ENCODE assay signal across 19 cellular contexts in the genomic region with DNA sequence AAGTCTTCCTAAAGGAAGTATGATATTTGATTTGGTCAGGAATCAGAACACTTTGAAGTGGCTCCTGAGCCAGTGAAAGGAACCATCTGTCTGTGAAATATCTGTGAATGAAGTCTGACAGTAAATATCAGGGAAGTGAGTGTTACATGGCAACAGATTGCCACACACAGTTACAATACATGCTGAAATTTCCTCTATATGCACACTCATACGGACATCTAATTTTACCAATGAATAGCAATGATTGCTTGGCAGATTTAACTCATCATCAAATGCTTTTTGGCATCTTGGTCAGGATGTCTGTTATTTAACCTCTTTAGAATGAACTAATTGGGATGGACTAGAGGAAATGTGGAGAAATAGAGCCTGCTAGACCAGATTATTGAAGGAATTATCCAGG.
DNase-seq lines count a peak whose midpoint lies in the region; ATAC-seq and TF ChIP-seq lines count a peak whose summit lies in the region.
"Had no signal": no experiment of that assay in that cellular context is flagged by ENCODE, and none has a peak within 500 bp of the region (broad histone marks: within the 10 kb centered on the region; RNA-seq: fewer than 3 reads in every experiment).

No MANE protein-coding gene starts in this region.

- no peak overlapping the region for H3K18ac ChIP-seq in mesendoderm (ENCODE audit: low read length)

- peak overlapping the region; percentile 19 for H2BK15ac ChIP-seq in mesendoderm (replicated peaks; ENCODE audit: low read depth)

- H3K36me3 Mint-ChIP-seq in CD14-positive monocyte: no peaks in the 10 kb centered on the region

- H2BK5ac ChIP-seq in mesendoderm (ENCODE audit: low read length): no peak overlapping the region

- no peaks in the 10 kb centered on the region for H3K4me1 ChIP-seq in mesendoderm (ENCODE audit: control insufficient read depth, low read depth, low read length)

- no peak overlapping the region for H3K9ac ChIP-seq in mesendoderm (ENCODE audit: low read length)

- no peak overlapping the region for H3K27ac Mint-ChIP-seq in CD14-positive monocyte
- H3K27ac Mint-ChIP-seq: B cell had no signal

- WGBS in mesendoderm (ENCODE audit: extremely low coverage, insufficient coverage, low lambda C conversion rate): no CpG with 5 or more reads among the region's 1 CpG

- H3K36me3 ChIP-seq in mesendoderm (ENCODE audit: control insufficient read depth, insufficient read depth, low read length): no peaks in the 10 kb centered on the region

- no peaks in the 10 kb centered on the region for H3K4me1 Mint-ChIP-seq in CD14-positive monocyte
- H3K4me1 Mint-ChIP-seq: B cell had no signal

- no peak overlapping the region for H2AK5ac ChIP-seq in mesendoderm (ENCODE audit: low read length)

- H4K5ac ChIP-seq in mesendoderm (ENCODE audit: low read length): no peak overlapping the region

- no peak overlapping the region for H2BK120ac ChIP-seq in mesendoderm (ENCODE audit: low read depth, low read length)

- H3K27me3 ChIP-seq in mesendoderm (ENCODE audit: insufficient read depth, low read length, poor library complexity): no peaks in the 10 kb centered on the region

- no peak overlapping the region for H3K27ac ChIP-seq in mesendoderm (ENCODE audit: low read depth, low read length)
- H3K27ac ChIP-seq: PC-9, SK-N-MC had no signal

- ATAC-seq in SK-N-SH treated with all-trans-retinoic acid at 6 μM for 48 hours (peak; percentile 97), HG03521 (IDR thresholded peaks at IDR 0.05; ENCODE audit: unreplicated experiment) (no peak), GM18517 (IDR thresholded peaks at IDR 0.05; ENCODE audit: unreplicated experiment) (no peak)
- ATAC-seq: HCT116 had no signal

- no peak overlapping the region for H4K8ac ChIP-seq in mesendoderm (ENCODE audit: low read depth, low read length)

- no peak overlapping the region for H3K4me3 ChIP-seq in mesendoderm (ENCODE audit: low read length)
- H3K4me3 ChIP-seq: PC-9, SK-N-MC had no signal

- peaks cover 0 to 2% (median 0%) of the 10 kb centered on the region in 7 donors for H3K9me3 Mint-ChIP-seq in CD14-positive monocyte

- no peak overlapping the region for H3K4me2 ChIP-seq in mesendoderm (ENCODE audit: low read length)
- H3K4me2 ChIP-seq: PC-9 had no signal

- no peak overlapping the region for H3K56ac ChIP-seq in mesendoderm (ENCODE audit: low read length)

- no peak overlapping the region for H3K4ac ChIP-seq in mesendoderm (ENCODE audit: low read depth, low read length)

- no peak overlapping the region for H3K4me3 Mint-ChIP-seq in CD14-positive monocyte
- H3K4me3 Mint-ChIP-seq: B cell had no signal

- intact Hi-C loops in CD14-positive monocyte (cut with micrococcal nuclease): no loop called here

- H3K79me1 ChIP-seq in mesendoderm (ENCODE audit: low read length): no peaks in the 10 kb centered on the region

- no peaks in the 10 kb centered on the region for H3K79me2 ChIP-seq in mesendoderm (ENCODE audit: control insufficient read depth, insufficient read depth, low read length)

- peak; percentile 26 for DNase-seq in NCI-H1694 treated with DMSO at 0.1 percent for 48 hours (lab: John Stamatoyannopoulos, UW)
- DNase-seq in NCI-H1694 (lab: John Stamatoyannopoulos, UW): no peak
- DNase-seq in COLO829 (ENCODE audit: low spot score): peak; percentile 2
- no peak for DNase-seq in mesendoderm
- DNase-seq in CD14-positive monocyte (ENCODE audit: low spot score): no peak
- DNase-seq: IMR-90, NCI-H1105, NCI-H146, NCI-H2081, NCI-H748 treated with DMSO at 0.1 percent for 48 hours, PC-9, RPMI8226, SHP77 treated with DMSO at 0.1 percent for 48 hours had no signal

- H3K23ac ChIP-seq in mesendoderm (ENCODE audit: low read length): no peak overlapping the region

- TF ChIP-seq CTCF in CD14-positive monocyte (IDR thresholded peaks at IDR 0.05): no peak

- H3K27me3 Mint-ChIP-seq in CD14-positive monocyte (ENCODE audit: low read depth in 3 of 3): no peaks in the 10 kb centered on the region
- H3K27me3 Mint-ChIP-seq: B cell had no signal

TF ChIP-seq in SK-N-SH treated with all-trans-retinoic acid at 6 μM for 48 hours, 23 proteins besides CTCF, POLR2A, EP300 and RAD21:
- TF ChIP-seq TOX (CRISPR knock-in tag; IDR thresholded peaks at IDR 0.05; ENCODE audit: borderline replicate concordance) (no peak), ESRRG (CRISPR knock-in tag; IDR thresholded peaks at IDR 0.05) (no peak), ZC3H10 (CRISPR knock-in tag; IDR thresholded peaks at IDR 0.05) (no peak), SNAI2 (CRISPR knock-in tag; IDR thresholded peaks at IDR 0.05) (no peak), OSR1 (CRISPR knock-in tag; IDR thresholded peaks at IDR 0.05) (no peak), ZFP3 (CRISPR knock-in tag; IDR thresholded peaks at IDR 0.05) (no peak), ZNF70 (CRISPR knock-in tag; IDR thresholded peaks at IDR 0.05) (no peak)
- TF ChIP-seq, protein P1, sequence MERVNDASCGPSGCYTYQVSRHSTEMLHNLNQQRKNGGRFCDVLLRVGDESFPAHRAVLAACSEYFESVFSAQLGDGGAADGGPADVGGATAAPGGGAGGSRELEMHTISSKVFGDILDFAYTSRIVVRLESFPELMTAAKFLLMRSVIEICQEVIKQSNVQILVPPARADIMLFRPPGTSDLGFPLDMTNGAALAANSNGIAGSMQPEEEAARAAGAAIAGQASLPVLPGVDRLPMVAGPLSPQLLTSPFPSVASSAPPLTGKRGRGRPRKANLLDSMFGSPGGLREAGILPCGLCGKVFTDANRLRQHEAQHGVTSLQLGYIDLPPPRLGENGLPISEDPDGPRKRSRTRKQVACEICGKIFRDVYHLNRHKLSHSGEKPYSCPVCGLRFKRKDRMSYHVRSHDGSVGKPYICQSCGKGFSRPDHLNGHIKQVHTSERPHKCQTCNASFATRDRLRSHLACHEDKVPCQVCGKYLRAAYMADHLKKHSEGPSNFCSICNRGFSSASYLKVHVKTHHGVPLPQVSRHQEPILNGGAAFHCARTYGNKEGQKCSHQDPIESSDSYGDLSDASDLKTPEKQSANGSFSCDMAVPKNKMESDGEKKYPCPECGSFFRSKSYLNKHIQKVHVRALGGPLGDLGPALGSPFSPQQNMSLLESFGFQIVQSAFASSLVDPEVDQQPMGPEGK (CRISPR knock-in tag; IDR thresholded peaks at IDR 0.05; ENCODE audit: borderline replicate concordance): no peak
- TF ChIP-seq, protein P2, sequence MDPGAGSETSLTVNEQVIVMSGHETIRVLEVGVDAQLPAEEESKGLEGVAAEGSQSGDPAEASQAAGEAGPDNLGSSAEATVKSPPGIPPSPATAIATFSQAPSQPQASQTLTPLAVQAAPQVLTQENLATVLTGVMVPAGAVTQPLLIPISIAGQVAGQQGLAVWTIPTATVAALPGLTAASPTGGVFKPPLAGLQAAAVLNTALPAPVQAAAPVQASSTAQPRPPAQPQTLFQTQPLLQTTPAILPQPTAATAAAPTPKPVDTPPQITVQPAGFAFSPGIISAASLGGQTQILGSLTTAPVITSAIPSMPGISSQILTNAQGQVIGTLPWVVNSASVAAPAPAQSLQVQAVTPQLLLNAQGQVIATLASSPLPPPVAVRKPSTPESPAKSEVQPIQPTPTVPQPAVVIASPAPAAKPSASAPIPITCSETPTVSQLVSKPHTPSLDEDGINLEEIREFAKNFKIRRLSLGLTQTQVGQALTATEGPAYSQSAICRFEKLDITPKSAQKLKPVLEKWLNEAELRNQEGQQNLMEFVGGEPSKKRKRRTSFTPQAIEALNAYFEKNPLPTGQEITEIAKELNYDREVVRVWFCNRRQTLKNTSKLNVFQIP (CRISPR knock-in tag; IDR thresholded peaks at IDR 0.05; ENCODE audit: borderline replicate concordance, low read depth): no peak
- TF ChIP-seq, protein P3, sequence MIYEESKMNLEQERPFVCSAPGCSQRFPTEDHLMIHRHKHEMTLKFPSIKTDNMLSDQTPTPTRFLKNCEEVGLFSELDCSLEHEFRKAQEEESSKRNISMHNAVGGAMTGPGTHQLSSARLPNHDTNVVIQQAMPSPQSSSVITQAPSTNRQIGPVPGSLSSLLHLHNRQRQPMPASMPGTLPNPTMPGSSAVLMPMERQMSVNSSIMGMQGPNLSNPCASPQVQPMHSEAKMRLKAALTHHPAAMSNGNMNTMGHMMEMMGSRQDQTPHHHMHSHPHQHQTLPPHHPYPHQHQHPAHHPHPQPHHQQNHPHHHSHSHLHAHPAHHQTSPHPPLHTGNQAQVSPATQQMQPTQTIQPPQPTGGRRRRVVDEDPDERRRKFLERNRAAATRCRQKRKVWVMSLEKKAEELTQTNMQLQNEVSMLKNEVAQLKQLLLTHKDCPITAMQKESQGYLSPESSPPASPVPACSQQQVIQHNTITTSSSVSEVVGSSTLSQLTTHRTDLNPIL (CRISPR knock-in tag; IDR thresholded peaks at IDR 0.05; ENCODE audit: low read depth): no peak

Comparison
In these comparisons a context has a peak if more than half of its experiments do, and no peak if none do; other contexts are left out.
1. DNase-seq: peak in NCI-H1694 treated with DMSO at 0.1 percent for 48 hours (single experiment) and COLO829 (single experiment); none in NCI-H1694 (single experiment), mesendoderm (single experiment) and CD14-positive monocyte (single experiment).